ENCODE assay signal across 8 cellular contexts in genomic region chr9:128688501-128689292, GRCh38. TPM values are rescaled to one million over a fixed set of nuclear protein-coding genes. Genes with fewer than 3 reads are reported as not detected.
DNase-seq lines count a peak whose midpoint lies in the region; ATAC-seq and TF ChIP-seq lines count a peak whose summit lies in the region.

Gene SET, plus strand, starts transcription at chr9:128689222. Its CDS starts 361 bp downstream, at chr9:128689583.

- WGBS in heart right ventricle, 2 donors, result 1 to 2% methylated on average over 52 to 91 of the region's 93 CpGs

- peaks cover 40% of the 10 kb centered on the region for H3K4me1 Mint-ChIP-seq in progenitor cell of endocrine pancreas (ENCODE audit: low read depth)

- no peaks in the 10 kb centered on the region for H3K27me3 Mint-ChIP-seq in progenitor cell of endocrine pancreas

- H3K9me3 ChIP-seq in heart right ventricle, result no peaks in the 10 kb centered on the region
- H3K9me3 ChIP-seq in upper lobe of right lung, result no peaks in the 10 kb centered on the region

- no peaks in the 10 kb centered on the region for H3K27me3 ChIP-seq in heart right ventricle
- H3K27me3 ChIP-seq in upper lobe of right lung, result no peaks in the 10 kb centered on the region

- H3K36me3 Mint-ChIP-seq in progenitor cell of endocrine pancreas (ENCODE audit: insufficient read depth), result peaks cover 20% of the 10 kb centered on the region

- H3K4me3 Mint-ChIP-seq in progenitor cell of endocrine pancreas (ENCODE audit: low read depth), result peak within 1 kb of the TSS; percentile 99

- no peaks in the 10 kb centered on the region for H3K9me3 Mint-ChIP-seq in progenitor cell of endocrine pancreas (ENCODE audit: low read depth)

- ATAC-seq in HG02840 (IDR thresholded peaks at IDR 0.05; ENCODE audit: low FRiP score, unreplicated experiment), result peak; percentile 68
- peak; percentile 88 to 97 (median 94) for ATAC-seq in heart right ventricle
- ATAC-seq in upper lobe of right lung, result peak; percentile 92

- peaks cover 10 to 57% (median 32%) of the 10 kb centered on the region in 9 donors for H3K4me1 ChIP-seq in heart right ventricle
- H3K4me1 ChIP-seq in upper lobe of right lung, result peaks cover 42% of the 10 kb centered on the region

- H3K27ac ChIP-seq in heart right ventricle, result peak within 1 kb of the TSS; percentile 89 to 98 (median 98)
- H3K27ac ChIP-seq in upper lobe of right lung, result peak within 1 kb of the TSS; percentile 96

- intact Hi-C loops in T-helper 1 cell treated with Interleukin-12 subunit alpha and Interleukin-12 subunit beta and Interleukin-4 antibody, amounts not matched to agents 30 ng/mL and 1 ng/mL, for 36 hours (cut with micrococcal nuclease), result loop anchor here (1.0 to 5.0 kb wide), 8 partner anchors 83 to 411 kb away; partner anchors contain the start of genes DOLK, ENDOG, GOLGA2 and MIGA2
- intact Hi-C loops in heart right ventricle (cut with DNase I) (loop anchor here in 6 of 10 donors (2.0 to 10.0 kb wide), 5 partner anchors 32 to 939 kb away; partner anchors contain the start of genes DYNC2I2 (in 2 of the 6), DOLK (in 1 of the 6), NTMT1 (in 1 of the 6) and NUP188 (in 1 of the 6)), upper lobe of right lung (cut with DNase I) (no loop called here)

- H3K36me3 ChIP-seq in heart right ventricle (peaks cover 0 to 28% (median 24%) of the 10 kb centered on the region in 9 donors), upper lobe of right lung (peaks cover 26% of the 10 kb centered on the region)

- peak within 1 kb of the TSS; percentile 95 for H3K27ac Mint-ChIP-seq in progenitor cell of endocrine pancreas

- TF ChIP-seq CTCF in GM12865 (IDR thresholded peaks at IDR 0.05; ENCODE audit: insufficient read depth, low read depth, low read length, missing control alignments) (no peak), heart right ventricle (IDR thresholded peaks at IDR 0.05) (no peak), progenitor cell of endocrine pancreas (IDR thresholded peaks at IDR 0.05; ENCODE audit: unreplicated experiment) (no peak), upper lobe of right lung (IDR thresholded peaks at IDR 0.05) (no peak)

- DNase-seq in GM12865 (ENCODE audit: low read depth) (peak; percentile 98), NCI-H146 (lab: John Stamatoyannopoulos, UW) (peak; percentile 88), amniotic epithelial cell (ENCODE audit: low read depth) (peak; percentile 85), heart right ventricle (peak; percentile 95 to 97), progenitor cell of endocrine pancreas (ENCODE audit: low spot score, unreplicated experiment) (peak; percentile 94), upper lobe of right lung (peak; percentile 99)

- H3K4me3 ChIP-seq in GM12865 (ENCODE audit: low read depth, low read length) (peak within 1 kb of the TSS; percentile 93), heart right ventricle (peak within 1 kb of the TSS; percentile 58 to 91 (median 78)), upper lobe of right lung (peak within 1 kb of the TSS; percentile 75)

RNA-seq across cellular contexts. Expression of gene SET, which starts in this region (rescaled TPM):
- 448 and 465 TPM in 2 replicates for total RNA-seq in T-helper 1 cell treated with Interleukin-12 subunit alpha and Interleukin-12 subunit beta and Interleukin-4 antibody, amounts not matched to agents 30 ng/mL and 1 ng/mL, for 36 hours
- total RNA-seq in heart right ventricle (100 to 1,000 TPM; 183 to 228 (median 202) TPM), progenitor cell of endocrine pancreas (563 and 571 TPM in 2 replicates), upper lobe of right lung (227 TPM)
- 100 to 1,000 TPM in 1 of 2 donors, 10 to 100 TPM in 1; 87.0 to 138 TPM for polyA plus RNA-seq in heart right ventricle

Comparison
In these comparisons a context has a peak if more than half of its experiments do, and no peak if none do; other contexts are left out.
1. Peak in every context shown above with its lines: DNase-seq, ATAC-seq, H3K4me3 ChIP-seq and H3K27ac ChIP-seq.